Comparison of ENCODE assay signal across 1 cellular context in the genomic region with DNA sequence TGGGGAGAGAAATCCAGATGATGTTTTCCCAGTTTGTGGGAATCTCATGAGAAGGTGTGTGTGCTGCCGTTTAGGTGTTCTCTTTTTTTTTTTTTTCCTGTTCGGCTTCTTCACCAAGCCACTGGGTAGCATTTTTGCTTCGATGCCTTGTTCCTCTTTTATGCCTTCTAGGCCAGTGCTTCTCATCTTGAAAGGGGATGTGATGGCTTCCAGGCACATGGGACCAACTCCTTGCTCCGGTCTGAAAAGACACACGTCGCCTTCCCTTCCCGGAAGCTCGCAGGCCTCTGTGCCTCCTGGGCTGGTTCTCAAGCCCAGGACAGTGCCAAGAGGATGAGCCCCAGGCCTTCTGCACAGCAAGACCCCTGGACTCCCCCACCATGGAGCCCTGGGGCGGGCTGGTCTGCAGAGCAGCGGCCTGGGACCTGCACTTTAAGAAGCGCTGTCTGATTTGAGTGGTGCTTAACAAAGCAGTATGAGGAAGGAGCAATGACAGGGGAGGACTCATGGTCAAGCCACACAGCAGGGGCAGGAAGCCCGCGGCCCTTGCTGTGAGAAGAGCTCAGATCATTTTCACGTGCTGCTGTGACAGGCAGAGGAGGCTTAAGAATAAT.
A peak's percentile ranks its signal among the peaks of the same experiment; 100 is the strongest.
TF ChIP-seq lines count a peak whose summit lies in the region.

No MANE protein-coding gene starts in this region.

TF ChIP-seq in WTC11, 78 proteins besides CTCF, POLR2A, EP300 and RAD21:
- TF ChIP-seq JUN (CRISPR knock-in tag; IDR thresholded peaks at IDR 0.05) = no peak
- TF ChIP-seq, protein P1, sequence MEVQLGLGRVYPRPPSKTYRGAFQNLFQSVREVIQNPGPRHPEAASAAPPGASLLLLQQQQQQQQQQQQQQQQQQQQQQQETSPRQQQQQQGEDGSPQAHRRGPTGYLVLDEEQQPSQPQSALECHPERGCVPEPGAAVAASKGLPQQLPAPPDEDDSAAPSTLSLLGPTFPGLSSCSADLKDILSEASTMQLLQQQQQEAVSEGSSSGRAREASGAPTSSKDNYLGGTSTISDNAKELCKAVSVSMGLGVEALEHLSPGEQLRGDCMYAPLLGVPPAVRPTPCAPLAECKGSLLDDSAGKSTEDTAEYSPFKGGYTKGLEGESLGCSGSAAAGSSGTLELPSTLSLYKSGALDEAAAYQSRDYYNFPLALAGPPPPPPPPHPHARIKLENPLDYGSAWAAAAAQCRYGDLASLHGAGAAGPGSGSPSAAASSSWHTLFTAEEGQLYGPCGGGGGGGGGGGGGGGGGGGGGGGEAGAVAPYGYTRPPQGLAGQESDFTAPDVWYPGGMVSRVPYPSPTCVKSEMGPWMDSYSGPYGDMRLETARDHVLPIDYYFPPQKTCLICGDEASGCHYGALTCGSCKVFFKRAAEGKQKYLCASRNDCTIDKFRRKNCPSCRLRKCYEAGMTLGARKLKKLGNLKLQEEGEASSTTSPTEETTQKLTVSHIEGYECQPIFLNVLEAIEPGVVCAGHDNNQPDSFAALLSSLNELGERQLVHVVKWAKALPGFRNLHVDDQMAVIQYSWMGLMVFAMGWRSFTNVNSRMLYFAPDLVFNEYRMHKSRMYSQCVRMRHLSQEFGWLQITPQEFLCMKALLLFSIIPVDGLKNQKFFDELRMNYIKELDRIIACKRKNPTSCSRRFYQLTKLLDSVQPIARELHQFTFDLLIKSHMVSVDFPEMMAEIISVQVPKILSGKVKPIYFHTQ (CRISPR knock-in tag; IDR thresholded peaks at IDR 0.05) = no peak
- TF ChIP-seq, protein P2, sequence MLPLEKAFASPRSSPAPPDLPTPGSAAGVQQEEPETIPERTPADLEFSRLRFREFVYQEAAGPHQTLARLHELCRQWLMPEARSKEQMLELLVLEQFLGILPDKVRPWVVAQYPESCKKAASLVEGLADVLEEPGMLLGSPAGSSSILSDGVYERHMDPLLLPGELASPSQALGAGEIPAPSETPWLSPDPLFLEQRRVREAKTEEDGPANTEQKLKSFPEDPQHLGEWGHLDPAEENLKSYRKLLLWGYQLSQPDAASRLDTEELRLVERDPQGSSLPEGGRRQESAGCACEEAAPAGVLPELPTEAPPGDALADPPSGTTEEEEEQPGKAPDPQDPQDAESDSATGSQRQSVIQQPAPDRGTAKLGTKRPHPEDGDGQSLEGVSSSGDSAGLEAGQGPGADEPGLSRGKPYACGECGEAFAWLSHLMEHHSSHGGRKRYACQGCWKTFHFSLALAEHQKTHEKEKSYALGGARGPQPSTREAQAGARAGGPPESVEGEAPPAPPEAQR (CRISPR knock-in tag; IDR thresholded peaks at IDR 0.05) = no peak
- TF ChIP-seq, protein P3, sequence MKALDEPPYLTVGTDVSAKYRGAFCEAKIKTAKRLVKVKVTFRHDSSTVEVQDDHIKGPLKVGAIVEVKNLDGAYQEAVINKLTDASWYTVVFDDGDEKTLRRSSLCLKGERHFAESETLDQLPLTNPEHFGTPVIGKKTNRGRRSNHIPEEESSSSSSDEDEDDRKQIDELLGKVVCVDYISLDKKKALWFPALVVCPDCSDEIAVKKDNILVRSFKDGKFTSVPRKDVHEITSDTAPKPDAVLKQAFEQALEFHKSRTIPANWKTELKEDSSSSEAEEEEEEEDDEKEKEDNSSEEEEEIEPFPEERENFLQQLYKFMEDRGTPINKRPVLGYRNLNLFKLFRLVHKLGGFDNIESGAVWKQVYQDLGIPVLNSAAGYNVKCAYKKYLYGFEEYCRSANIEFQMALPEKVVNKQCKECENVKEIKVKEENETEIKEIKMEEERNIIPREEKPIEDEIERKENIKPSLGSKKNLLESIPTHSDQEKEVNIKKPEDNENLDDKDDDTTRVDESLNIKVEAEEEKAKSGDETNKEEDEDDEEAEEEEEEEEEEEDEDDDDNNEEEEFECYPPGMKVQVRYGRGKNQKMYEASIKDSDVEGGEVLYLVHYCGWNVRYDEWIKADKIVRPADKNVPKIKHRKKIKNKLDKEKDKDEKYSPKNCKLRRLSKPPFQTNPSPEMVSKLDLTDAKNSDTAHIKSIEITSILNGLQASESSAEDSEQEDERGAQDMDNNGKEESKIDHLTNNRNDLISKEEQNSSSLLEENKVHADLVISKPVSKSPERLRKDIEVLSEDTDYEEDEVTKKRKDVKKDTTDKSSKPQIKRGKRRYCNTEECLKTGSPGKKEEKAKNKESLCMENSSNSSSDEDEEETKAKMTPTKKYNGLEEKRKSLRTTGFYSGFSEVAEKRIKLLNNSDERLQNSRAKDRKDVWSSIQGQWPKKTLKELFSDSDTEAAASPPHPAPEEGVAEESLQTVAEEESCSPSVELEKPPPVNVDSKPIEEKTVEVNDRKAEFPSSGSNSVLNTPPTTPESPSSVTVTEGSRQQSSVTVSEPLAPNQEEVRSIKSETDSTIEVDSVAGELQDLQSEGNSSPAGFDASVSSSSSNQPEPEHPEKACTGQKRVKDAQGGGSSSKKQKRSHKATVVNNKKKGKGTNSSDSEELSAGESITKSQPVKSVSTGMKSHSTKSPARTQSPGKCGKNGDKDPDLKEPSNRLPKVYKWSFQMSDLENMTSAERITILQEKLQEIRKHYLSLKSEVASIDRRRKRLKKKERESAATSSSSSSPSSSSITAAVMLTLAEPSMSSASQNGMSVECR (CRISPR knock-in tag; IDR thresholded peaks at IDR 0.05; ENCODE audit: borderline replicate concordance) = no peak
- TF ChIP-seq, protein P4, sequence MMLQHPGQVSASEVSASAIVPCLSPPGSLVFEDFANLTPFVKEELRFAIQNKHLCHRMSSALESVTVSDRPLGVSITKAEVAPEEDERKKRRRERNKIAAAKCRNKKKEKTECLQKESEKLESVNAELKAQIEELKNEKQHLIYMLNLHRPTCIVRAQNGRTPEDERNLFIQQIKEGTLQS (CRISPR knock-in tag; conservative IDR thresholded peaks at IDR 0.05) = no peak
- TF ChIP-seq ZNF423 (CRISPR knock-in tag; IDR thresholded peaks at IDR 0.05) = peak; percentile 25; the same call in 1 of the 2 replicates
TF ChIP-seq in WTC11: peak in this region for 1.
